ENCODE assay signal across 11 cellular contexts in genomic region chr14:63986789-63987533, GRCh38.
DNase-seq lines count a peak whose midpoint lies in the region; TF ChIP-seq lines count a peak whose summit lies in the region.
"Had no signal": no experiment of that assay in that cellular context is flagged by ENCODE, and none has a peak within 500 bp of the region (broad histone marks: within the 10 kb centered on the region; RNA-seq: fewer than 3 reads in every experiment).

No MANE protein-coding gene starts in this region.

- H3K4me3 ChIP-seq in epithelial cell of proximal tubule (ENCODE audit: low read depth, low read length): no peak overlapping the region
- H3K4me3 ChIP-seq in osteoblast (ENCODE audit: insufficient read depth, low read length): no peak overlapping the region

- no peak overlapping the region for H3K4me2 ChIP-seq in osteoblast (ENCODE audit: insufficient read depth, low read length)

- H3K27me3 ChIP-seq in osteoblast (ENCODE audit: insufficient read depth, low read length): no peaks in the 10 kb centered on the region

- no peak for TF ChIP-seq CTCF in epithelial cell of proximal tubule (conservative IDR thresholded peaks at IDR 0.05; ENCODE audit: low read depth, low read length)
- no peak for TF ChIP-seq CTCF in osteoblast (IDR thresholded peaks at IDR 0.05; ENCODE audit: extremely low read depth, low read depth, low read length)

- no peaks in the 10 kb centered on the region for H3K79me2 ChIP-seq in osteoblast (ENCODE audit: insufficient read depth, low read length)

- H3K9me3 ChIP-seq in osteoblast (ENCODE audit: low read depth, low read length): no peaks in the 10 kb centered on the region

- no peak overlapping the region for H3K27ac ChIP-seq in osteoblast (ENCODE audit: low read depth, low read length)

- no peaks in the 10 kb centered on the region for H3K36me3 ChIP-seq in osteoblast (ENCODE audit: insufficient read depth, low read length)

- H2AFZ ChIP-seq in osteoblast (ENCODE audit: low read length): no peak overlapping the region

- H4K20me1 ChIP-seq in osteoblast (ENCODE audit: insufficient read depth, low read length): no peaks in the 10 kb centered on the region

- H3K4me1 ChIP-seq in osteoblast (ENCODE audit: insufficient read depth, low read length): no peaks in the 10 kb centered on the region

- peak; percentile 61 for DNase-seq in ELR (ENCODE audit: low read depth)
- peak; percentile 73 for DNase-seq in NCI-H2107 treated with DMSO at 0.1 percent for 48 hours (lab: John Stamatoyannopoulos, UW; ENCODE audit: unreplicated experiment)
- DNase-seq in epithelial cell of proximal tubule (ENCODE audit: low read depth): peak; percentile 50
- DNase-seq in osteoblast (ENCODE audit: insufficient read length, low spot score, missing footprints): peak; percentile 82
- no peak for DNase-seq in stimulated activated naive CD4-positive, alpha-beta T cell treated with Interleukin-2 at 50 U/mL for 16 hours (lab: John Stamatoyannopoulos, UW)
- no peak for DNase-seq in NCI-H1092 (lab: John Stamatoyannopoulos, UW)
- no peak for DNase-seq in COR-L47 (lab: John Stamatoyannopoulos, UW)
- DNase-seq: activated T-cell treated with anti-CD3 and anti-CD28 coated beads, Interleukin-2, amount 50 U/mL, for 4 hours; hippocampal formation; NCI-H1105; stimulated activated CD4-positive, alpha-beta T cell treated with anti-CD3 and anti-CD28 coated beads, Interleukin-15, amount 100 ng/mL, for 24 hours had no signal

Comparison
In these comparisons a context has a peak if more than half of its experiments do, and no peak if none do; other contexts are left out.
1. DNase-seq: peak in ELR (single experiment), NCI-H2107 treated with DMSO at 0.1 percent for 48 hours (single experiment), epithelial cell of proximal tubule (single experiment) and osteoblast (single experiment); none in stimulated activated naive CD4-positive, alpha-beta T cell treated with Interleukin-2 at 50 U/mL for 16 hours (single experiment), NCI-H1092 (single experiment) and COR-L47 (single experiment).